Comparison of ENCODE assay signal across 11 cellular contexts in genomic region chr2:109638807-109639206, GRCh38. TPM values are rescaled to one million over a fixed set of nuclear protein-coding genes. Genes with fewer than 3 reads are reported as not detected.
DNase-seq lines count a peak whose midpoint lies in the region; ATAC-seq and TF ChIP-seq lines count a peak whose summit lies in the region.
"Had no signal": no experiment of that assay in that cellular context is flagged by ENCODE, and none has a peak within 500 bp of the region (broad histone marks: within the 10 kb centered on the region; RNA-seq: fewer than 3 reads in every experiment).

No MANE protein-coding gene starts in this region.

- POLR2A ChIA-PET in activated CD8-positive, alpha-beta T cell treated with anti-CD3 and anti-CD28 coated beads for 36 hours (lab: Charles Lee), result no interaction called here

- intact Hi-C loops in activated CD8-positive, alpha-beta T cell treated with anti-CD3 and anti-CD28 coated beads for 36 hours (cut with micrococcal nuclease), result no loop called here

- no peak overlapping the region for H3K27ac Mint-ChIP-seq in activated CD8-positive, alpha-beta T cell treated with anti-CD3 and anti-CD28 coated beads for 36 hours
- H3K27ac Mint-ChIP-seq in activated naive CD8-positive, alpha-beta T cell treated with anti-CD3 and anti-CD28 coated beads for 36 hours, result no peak overlapping the region

- no peaks in the 10 kb centered on the region for H3K9me3 Mint-ChIP-seq in activated CD8-positive, alpha-beta T cell treated with anti-CD3 and anti-CD28 coated beads for 36 hours
- no peaks in the 10 kb centered on the region for H3K9me3 Mint-ChIP-seq in activated naive CD8-positive, alpha-beta T cell treated with anti-CD3 and anti-CD28 coated beads for 36 hours

- no peaks in the 10 kb centered on the region for H3K36me3 Mint-ChIP-seq in activated CD8-positive, alpha-beta T cell treated with anti-CD3 and anti-CD28 coated beads for 36 hours (ENCODE audit: low read depth)
- H3K36me3 Mint-ChIP-seq in activated naive CD8-positive, alpha-beta T cell treated with anti-CD3 and anti-CD28 coated beads for 36 hours, result no peaks in the 10 kb centered on the region

- no peak for TF ChIP-seq CTCF in activated CD8-positive, alpha-beta T cell treated with anti-CD3 and anti-CD28 coated beads for 36 hours (IDR thresholded peaks at IDR 0.05)

- ATAC-seq in activated CD8-positive, alpha-beta T cell treated with anti-CD3 and anti-CD28 coated beads for 36 hours, result no peak
- ATAC-seq in HG02938 (IDR thresholded peaks at IDR 0.05; ENCODE audit: unreplicated experiment), result no peak
- ATAC-seq: upper lobe of right lung had no signal

- H3K4me3 Mint-ChIP-seq in activated CD8-positive, alpha-beta T cell treated with anti-CD3 and anti-CD28 coated beads for 36 hours, result no peak overlapping the region
- H3K4me3 Mint-ChIP-seq in activated naive CD8-positive, alpha-beta T cell treated with anti-CD3 and anti-CD28 coated beads for 36 hours, result no peak overlapping the region

- peaks cover 4% of the 10 kb centered on the region for H3K27me3 Mint-ChIP-seq in activated CD8-positive, alpha-beta T cell treated with anti-CD3 and anti-CD28 coated beads for 36 hours
- peaks cover 4% of the 10 kb centered on the region for H3K27me3 Mint-ChIP-seq in activated naive CD8-positive, alpha-beta T cell treated with anti-CD3 and anti-CD28 coated beads for 36 hours

- DNase-seq in DMS53 (lab: John Stamatoyannopoulos, UW), result peak; percentile 23
- no peak for DNase-seq in DMS53 treated with DMSO at 0.1 percent for 48 hours (lab: John Stamatoyannopoulos, UW; ENCODE audit: unreplicated experiment)
- DNase-seq in HT-29 (ENCODE audit: low spot score), result peak; percentile 48
- peak; percentile 35 for DNase-seq in SHP77 treated with DMSO at 0.1 percent for 48 hours (lab: John Stamatoyannopoulos, UW)
- peak; percentile 30 for DNase-seq in mucosa of gallbladder (ENCODE audit: low spot score)
- DNase-seq in activated CD8-positive, alpha-beta T cell treated with anti-CD3 and anti-CD28 coated beads for 36 hours, result no peak
- DNase-seq in activated naive CD8-positive, alpha-beta T cell treated with anti-CD3 and anti-CD28 coated beads for 36 hours, result no peak
- DNase-seq: aorta, NCI-H510A treated with DMSO at 0.1 percent for 48 hours, upper lobe of right lung had no signal

- H3K4me1 Mint-ChIP-seq in activated CD8-positive, alpha-beta T cell treated with anti-CD3 and anti-CD28 coated beads for 36 hours (ENCODE audit: low read depth), result peaks cover 2% of the 10 kb centered on the region
- peaks cover 6% of the 10 kb centered on the region for H3K4me1 Mint-ChIP-seq in activated naive CD8-positive, alpha-beta T cell treated with anti-CD3 and anti-CD28 coated beads for 36 hours

- CTCF ChIA-PET in activated CD8-positive, alpha-beta T cell treated with anti-CD3 and anti-CD28 coated beads for 36 hours (lab: Charles Lee), result interaction anchor here (0.8 kb wide), 1 partner anchor 97 kb away, joined by 3 read pairs; no protein-coding TSS in a partner anchor

RNA-seq across cellular contexts. Expression of gene SOWAHC, which starts 24.6 kb away (rescaled TPM):
- total RNA-seq in HT-29 (2014; rRNA removed; shearing (Covaris generic)), result 51.6 and 56.5 TPM in 2 replicates
- total RNA-seq in mucosa of gallbladder, result 19.4 TPM
- under 1 TPM; 0.29 TPM for total RNA-seq in activated CD8-positive, alpha-beta T cell treated with anti-CD3 and anti-CD28 coated beads for 36 hours
- under 1 TPM; 0.14 to 0.31 TPM for total RNA-seq in activated naive CD8-positive, alpha-beta T cell treated with anti-CD3 and anti-CD28 coated beads for 36 hours

RNA-seq across cellular contexts. Expression of gene SEPTIN10, which starts 25.0 kb away (rescaled TPM):
- total RNA-seq in HT-29 (2014; rRNA removed; shearing (Covaris generic)), result 25.6 and 37.9 TPM in 2 replicates
- 63.1 TPM for total RNA-seq in mucosa of gallbladder
- under 1 TPM; 0.49 to 0.86 TPM for total RNA-seq in activated CD8-positive, alpha-beta T cell treated with anti-CD3 and anti-CD28 coated beads for 36 hours
- total RNA-seq in activated naive CD8-positive, alpha-beta T cell treated with anti-CD3 and anti-CD28 coated beads for 36 hours, result under 1 TPM; 0.21 to 0.56 TPM

Comparison
In these comparisons a context has a peak if more than half of its experiments do, and no peak if none do; other contexts are left out.
1. DNase-seq: peak in DMS53 (single experiment), HT-29 (single experiment), SHP77 treated with DMSO at 0.1 percent for 48 hours (single experiment) and mucosa of gallbladder (single experiment); none in DMS53 treated with DMSO at 0.1 percent for 48 hours (single experiment), activated CD8-positive, alpha-beta T cell treated with anti-CD3 and anti-CD28 coated beads for 36 hours (single experiment) and activated naive CD8-positive, alpha-beta T cell treated with anti-CD3 and anti-CD28 coated beads for 36 hours (single experiment).
2. RNA of gene SOWAHC, which starts 24.6 kb away (total RNA-seq): 51.6 to 56.5 TPM in HT-29 and 19.4 TPM in mucosa of gallbladder (single experiment); 0.14 to 0.31 TPM in activated naive CD8-positive, alpha-beta T cell treated with anti-CD3 and anti-CD28 coated beads for 36 hours and 0.29 TPM in activated CD8-positive, alpha-beta T cell treated with anti-CD3 and anti-CD28 coated beads for 36 hours; every median in the first group is over 10 times any median in the second.
3. RNA of gene SEPTIN10, which starts 25.0 kb away (total RNA-seq): 63.1 TPM in mucosa of gallbladder (single experiment) and 25.6 to 37.9 TPM in HT-29; 0.49 to 0.86 TPM in activated CD8-positive, alpha-beta T cell treated with anti-CD3 and anti-CD28 coated beads for 36 hours and 0.21 to 0.56 TPM in activated naive CD8-positive, alpha-beta T cell treated with anti-CD3 and anti-CD28 coated beads for 36 hours; every median in the first group is over 10 times any median in the second.